ENCODE assay signal across 24 cellular contexts in the genomic region with DNA sequence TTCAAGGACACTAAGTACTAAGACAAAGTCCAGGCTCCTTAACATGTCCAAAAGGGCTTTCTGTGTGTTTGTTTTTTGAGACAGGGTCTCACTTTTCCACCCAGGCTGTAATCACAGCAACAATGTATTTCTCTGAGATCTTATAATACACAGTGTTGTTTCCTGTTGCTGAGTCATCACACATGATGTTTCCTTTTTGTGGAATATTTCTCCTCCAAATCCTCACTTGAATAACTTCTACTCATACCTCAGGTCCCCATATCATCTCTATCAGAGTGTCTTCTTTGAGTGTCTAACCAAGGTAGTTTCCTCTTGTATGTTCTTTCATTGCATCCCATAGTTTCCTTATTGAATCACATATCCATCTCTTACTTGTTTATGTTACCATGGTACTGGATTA.
DNase-seq lines count a peak whose midpoint lies in the region; ATAC-seq, FAIRE-seq and TF ChIP-seq lines count a peak whose summit lies in the region.
"Had no signal": no experiment of that assay in that cellular context is flagged by ENCODE, and none has a peak within 500 bp of the region (broad histone marks: within the 10 kb centered on the region; RNA-seq: fewer than 3 reads in every experiment).

No MANE protein-coding gene starts in this region.

- no peaks in the 10 kb centered on the region for H3K79me2 ChIP-seq in keratinocyte (ENCODE audit: control insufficient read depth, insufficient read depth, low read length)

- no peak for ATAC-seq in HG02610 (IDR thresholded peaks at IDR 0.05; ENCODE audit: unreplicated experiment)
- ATAC-seq: HCT116, Panc1, T-helper 17 cell had no signal

- dilution Hi-C loops in keratinocyte (cut with MboI; ENCODE audit: extremely low pct_ligation_motif_present, low sequenced_read_pairs): no loop called here

- TF ChIP-seq POLR2A in adrenal gland (IDR thresholded peaks at IDR 0.05): no peak

- peak; percentile 20 for DNase-seq in NCI-H226
- DNase-seq in cardiac fibroblast (ENCODE audit: low read depth in 2 of 2): peak; percentile 39 to 44
- DNase-seq in keratinocyte (ENCODE audit: low read depth, low spot score): no peak
- DNase-seq in NCI-H2196 treated with DMSO at 0.1 percent for 48 hours (lab: John Stamatoyannopoulos, UW; ENCODE audit: unreplicated experiment): no peak
- no peak for DNase-seq in adrenal gland
- no peak for DNase-seq in NCI-H1436 (lab: John Stamatoyannopoulos, UW)
- DNase-seq: activated CD4-positive, alpha-beta T cell treated with anti-CD3 and anti-CD28 coated beads, Interleukin-2, amount 10 ng/mL, durations not matched to agents 7 days and 5 days; colonic mucosa; endodermal cell; hippocampal formation; KBM-7; MV-4-11; NCI-H1930; NCI-H446 treated with DMSO at 0.1 percent for 48 hours; stimulated activated CD4-positive, alpha-beta T cell treated with anti-CD3 and anti-CD28 coated beads, Interleukin-1b, Interleukin-23, amount 100 ng/mL, for 48 hours; T-helper 17 cell had no signal

- TF ChIP-seq CTCF in cardiac fibroblast (IDR thresholded peaks at IDR 0.05; ENCODE audit: low read depth, low read length) (no peak), keratinocyte (optimal IDR thresholded peaks at IDR 0.05 in 1 of 3, IDR thresholded peaks at IDR 0.05 in 1 of 3, conservative IDR thresholded peaks at IDR 0.05 in 1 of 3; ENCODE audit: extremely low read depth in 1 of 3, insufficient read depth in 2 of 3, low read length in 3 of 3) (no peak), adrenal gland (IDR thresholded peaks at IDR 0.05) (no peak)

- 0 out of 2 replicates have a peak, but pooled peaks cover 5% of the 10 kb centered on the region for H3K9me3 ChIP-seq in BLaER1
- no peaks in the 10 kb centered on the region for H3K9me3 ChIP-seq in keratinocyte (ENCODE audit: control insufficient read depth, low read depth, low read length)
- no peaks in the 10 kb centered on the region for H3K9me3 ChIP-seq in adrenal gland (replicated peaks in 1 of 3)
- H3K9me3 ChIP-seq: colonic mucosa, suprapubic skin had no signal

- intact Hi-C loops in adrenal gland (cut with DNase I): no loop called here

- peak overlapping the region; percentile 90 for H2AFZ ChIP-seq in keratinocyte (ENCODE audit: control insufficient read depth, low read length)

- FAIRE-seq in keratinocyte (lab: Jason Lieb, UNC): peak; percentile 92
- FAIRE-seq: G401.6, GM18507, urothelium cell line had no signal

- H3K36me3 ChIP-seq in BLaER1: no peaks in the 10 kb centered on the region
- H3K36me3 ChIP-seq in keratinocyte (ENCODE audit: control insufficient read depth in 2 of 2, extremely low read depth in 1 of 2, insufficient read depth in 2 of 2, low read length in 2 of 2): no peaks in the 10 kb centered on the region
- no peaks in the 10 kb centered on the region for H3K36me3 ChIP-seq in adrenal gland (replicated peaks in 1 of 2)
- H3K36me3 ChIP-seq: colonic mucosa, suprapubic skin had no signal

- H3K4me1 ChIP-seq in BLaER1 (peaks cover 7% of the 10 kb centered on the region; the same call in 1 of the 2 replicates), keratinocyte (ENCODE audit: control insufficient read depth, extremely low read depth, insufficient read depth, low read length) (peaks cover 49% of the 10 kb centered on the region), adrenal gland (replicated peaks in 1 of 2) (no peaks in the 10 kb centered on the region)
- H3K4me1 ChIP-seq: colonic mucosa, suprapubic skin had no signal

- no peak overlapping the region for H3K9ac ChIP-seq in BLaER1
- H3K9ac ChIP-seq in keratinocyte (ENCODE audit: control insufficient read depth, extremely low read depth, insufficient read depth, low read length): no peak overlapping the region

- H4K20me1 ChIP-seq in BLaER1: no peaks in the 10 kb centered on the region
- H4K20me1 ChIP-seq in keratinocyte (ENCODE audit: control insufficient read depth, extremely low read depth, insufficient read depth, low read length): no peaks in the 10 kb centered on the region

- H3K27ac ChIP-seq in BLaER1 (no peak overlapping the region), keratinocyte (ENCODE audit: control insufficient read depth, insufficient read depth, low read length) (peak overlapping the region; percentile 93), adrenal gland (no peak overlapping the region)
- H3K27ac ChIP-seq: colonic mucosa, suprapubic skin had no signal

- H3K4me3 ChIP-seq in BLaER1 (no peak overlapping the region), cardiac fibroblast (replicated peaks in 1 of 2; ENCODE audit: low read depth in 2 of 2, low read length in 2 of 2) (no peak overlapping the region), keratinocyte (ENCODE audit: control insufficient read depth in 2 of 3, extremely low read depth in 1 of 3, insufficient read depth in 2 of 3, low read depth in 1 of 3, low read length in 3 of 3) (no peak overlapping the region), adrenal gland (no peak overlapping the region)
- H3K4me3 ChIP-seq: colonic mucosa, suprapubic skin had no signal

- H3K27me3 ChIP-seq in BLaER1 (no peaks in the 10 kb centered on the region), keratinocyte (ENCODE audit: control insufficient read depth, extremely low read depth, insufficient read depth, low read length) (no peaks in the 10 kb centered on the region), adrenal gland (no peaks in the 10 kb centered on the region)
- H3K27me3 ChIP-seq: colonic mucosa, suprapubic skin had no signal

- H3K4me2 ChIP-seq in BLaER1 (peak overlapping the region; percentile 21; the same call in 1 of the 2 replicates), keratinocyte (ENCODE audit: control insufficient read depth, extremely low read depth, insufficient read depth, low read depth, low read length) (peak overlapping the region; percentile 25)

- no peaks in the 10 kb centered on the region for H3K9me1 ChIP-seq in keratinocyte (ENCODE audit: control insufficient read depth, extremely low read depth, insufficient read depth, low read length)

Comparison
In these comparisons a context has a peak if more than half of its experiments do, and no peak if none do; other contexts are left out.
1. DNase-seq: peak in NCI-H226 (single experiment) and cardiac fibroblast (2 of 2); none in keratinocyte (single experiment), NCI-H2196 treated with DMSO at 0.1 percent for 48 hours (single experiment), adrenal gland (0 of 7) and NCI-H1436 (single experiment).